In the genomic region with DNA sequence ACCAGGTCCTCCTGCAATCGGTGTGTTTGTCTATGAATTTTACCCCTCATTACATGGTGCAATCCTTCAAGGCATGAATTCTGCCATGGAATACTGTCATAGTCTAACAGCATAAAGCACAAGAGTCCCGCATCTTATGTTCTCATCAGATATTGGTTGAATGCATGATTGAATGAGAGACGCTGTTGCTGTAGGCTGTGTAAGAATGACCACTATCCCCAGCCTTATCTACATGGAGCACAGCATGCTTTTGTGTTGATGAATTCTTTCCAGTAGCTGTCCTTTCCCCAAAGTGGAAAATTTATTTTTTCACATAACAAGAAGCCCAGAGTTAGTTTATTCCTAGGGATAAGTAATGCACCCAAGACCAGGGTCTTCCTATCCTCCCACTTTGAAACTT, we compare ENCODE assay signal across 5 cellular contexts.
"Had no signal": no experiment of that assay in that cellular context is flagged by ENCODE, and none has a peak within 500 bp of the region (broad histone marks: within the 10 kb centered on the region; RNA-seq: fewer than 3 reads in every experiment).

No MANE protein-coding gene starts in this region.

- DNase-seq: IMR-90, KBM-7 had no signal

- FAIRE-seq: HepG2, HTR-8/SVneo had no signal

- ATAC-seq: HepG2 had no signal

- H3K27ac ChIP-seq: HL-60 had no signal
